Comparison of ENCODE assay signal across 8 cellular contexts in the genomic region with DNA sequence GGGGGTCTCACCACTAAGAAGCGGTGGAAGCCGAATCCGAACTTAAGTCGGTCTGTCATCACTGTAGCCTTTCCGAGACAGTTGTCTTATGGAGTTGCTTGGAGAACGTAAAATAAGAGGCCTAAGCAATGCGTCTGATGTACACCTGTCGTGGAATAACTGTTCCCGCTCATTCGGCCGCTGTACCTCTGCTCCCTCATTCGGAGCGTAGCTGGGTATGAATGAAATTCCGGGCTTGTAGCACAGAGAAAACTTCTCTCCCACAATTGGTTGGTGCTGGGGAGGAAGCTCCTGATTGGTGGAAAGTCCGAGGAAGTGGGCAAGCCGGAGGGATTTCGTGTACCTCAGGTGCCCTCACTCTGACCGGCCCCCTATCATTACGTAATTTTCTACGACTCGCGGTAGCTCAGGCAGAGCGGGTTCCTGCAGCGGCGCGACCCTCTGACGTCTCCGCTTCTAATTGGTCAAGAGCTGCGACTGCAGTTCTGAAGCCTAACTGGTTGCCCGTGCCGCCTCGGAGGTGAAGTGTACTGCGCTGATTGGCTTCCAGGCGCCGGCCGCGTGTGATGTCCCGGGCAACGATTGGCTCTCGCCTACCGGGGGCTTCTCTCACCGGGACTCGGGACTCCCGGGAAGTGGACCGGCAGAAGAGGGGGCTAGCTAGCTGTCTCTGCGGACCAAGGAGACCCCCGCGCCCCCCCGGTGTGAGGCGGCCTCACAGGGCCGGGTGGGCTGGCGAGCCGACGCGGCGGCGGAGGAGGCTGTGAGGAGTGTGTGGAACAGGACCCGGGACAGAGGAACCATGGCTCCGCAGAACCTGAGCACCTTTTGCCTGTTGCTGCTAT. TPM values are rescaled to one million over a fixed set of nuclear protein-coding genes. Genes with fewer than 3 reads are reported as not detected.
DNase-seq lines count a peak whose midpoint lies in the region; ATAC-seq, FAIRE-seq and TF ChIP-seq lines count a peak whose summit lies in the region.

A gene (plus strand): TSS at position 625 of the 845 bp plus-strand sequence. CDS start 178 bp downstream, at position 803.

- H3K9me3 ChIP-seq in ascending aorta (no peaks in the 10 kb centered on the region), right atrium auricular region (no peaks in the 10 kb centered on the region), psoas muscle (no peaks in the 10 kb centered on the region)

- H3K36me3 Mint-ChIP-seq in T-helper 2 cell treated with Interferon-gamma antibody and Interleukin-4, amounts not matched to agents 5 μg/mL and 100 μg/mL, for 36 hours (ENCODE audit: low read depth): peaks cover 30% of the 10 kb centered on the region

- H3K27me3 Mint-ChIP-seq in T-helper 2 cell treated with Interferon-gamma antibody and Interleukin-4, amounts not matched to agents 5 μg/mL and 100 μg/mL, for 36 hours (ENCODE audit: low read depth): no peaks in the 10 kb centered on the region

- H3K27ac ChIP-seq in ascending aorta (peak within 1 kb of the TSS; percentile 93 to 97), right atrium auricular region (peak within 1 kb of the TSS; percentile 95 to 96), psoas muscle (peak within 1 kb of the TSS; percentile 95)

- TF ChIP-seq CTCF in ascending aorta (IDR thresholded peaks at IDR 0.05) (no peak), right atrium auricular region (IDR thresholded peaks at IDR 0.05) (no peak), psoas muscle (IDR thresholded peaks at IDR 0.05) (no peak)

- H3K4me3 ChIP-seq in ascending aorta (peak within 1 kb of the TSS; percentile 98 to 99), right atrium auricular region (peak within 1 kb of the TSS; percentile 92 to 98), psoas muscle (peak within 1 kb of the TSS; percentile 87)

- peak within 1 kb of the TSS; percentile 99 for H3K4me3 Mint-ChIP-seq in T-helper 2 cell treated with Interferon-gamma antibody and Interleukin-4, amounts not matched to agents 5 μg/mL and 100 μg/mL, for 36 hours

- peaks cover 0 to 21% of the 10 kb centered on the region in 2 donors for H3K4me1 ChIP-seq in ascending aorta
- H3K4me1 ChIP-seq in right atrium auricular region: peaks cover 0 to 44% of the 10 kb centered on the region in 2 donors
- peaks cover 30% of the 10 kb centered on the region for H3K4me1 ChIP-seq in psoas muscle

- no peak for FAIRE-seq in urothelium cell line (lab: Jason Lieb, UNC)

- H3K4me1 Mint-ChIP-seq in T-helper 2 cell treated with Interferon-gamma antibody and Interleukin-4, amounts not matched to agents 5 μg/mL and 100 μg/mL, for 36 hours (ENCODE audit: low read depth): peaks cover 45% of the 10 kb centered on the region

- peaks cover 6 to 27% of the 10 kb centered on the region in 2 donors for H3K36me3 ChIP-seq in ascending aorta
- peaks cover 1% of the 10 kb centered on the region for H3K36me3 ChIP-seq in right atrium auricular region
- H3K36me3 ChIP-seq in psoas muscle (ENCODE audit: insufficient read depth in 1 of 2, low read depth in 1 of 2): peaks cover 0 to 34% of the 10 kb centered on the region in 2 donors

- ATAC-seq in GM18502 (IDR thresholded peaks at IDR 0.05; ENCODE audit: poor library complexity, unreplicated experiment): peak; percentile 88
- peak; percentile 89 for ATAC-seq in HG02970 (IDR thresholded peaks at IDR 0.05; ENCODE audit: low FRiP score, unreplicated experiment)
- peak; percentile 92 to 95 (median 94) for ATAC-seq in psoas muscle

- DNase-seq in NCI-H1930 (lab: John Stamatoyannopoulos, UW): peak; percentile 98 to 99
- peak; percentile 99 for DNase-seq in T-helper 2 cell treated with Interferon-gamma antibody and Interleukin-4, amounts not matched to agents 5 μg/mL and 100 μg/mL, for 36 hours (ENCODE audit: low spot score)
- DNase-seq in ascending aorta (ENCODE audit: low spot score in 2 of 2): peak; percentile 97 to 100
- DNase-seq in right atrium auricular region (ENCODE audit: low spot score): peak; percentile 100
- DNase-seq in psoas muscle: peak; percentile 99 to 100
- DNase-seq in urothelium cell line (ENCODE audit: low spot score): peak; percentile 97

- 0% methylated on average over 58 to 59 of the region's 59 CpGs for WGBS in psoas muscle, 3 donors

- H3K27me3 ChIP-seq in ascending aorta (no peaks in the 10 kb centered on the region), right atrium auricular region (no peaks in the 10 kb centered on the region), psoas muscle (ENCODE audit: insufficient read depth in 3 of 3, low read length in 2 of 3) (no peaks in the 10 kb centered on the region)

- peak within 1 kb of the TSS; percentile 100 for H3K27ac Mint-ChIP-seq in T-helper 2 cell treated with Interferon-gamma antibody and Interleukin-4, amounts not matched to agents 5 μg/mL and 100 μg/mL, for 36 hours

- intact Hi-C loops in ascending aorta (cut with DNase I) (loop anchor here (1.0 to 5.0 kb wide), 3 partner anchors 212 to 632 kb away; a partner anchor contains a TSS), psoas muscle (cut with DNase I) (loop anchor here in 1 of 2 donors (5.0 kb wide), 1 partner anchor 212 kb away; a partner anchor contains a TSS)

- H3K9me3 Mint-ChIP-seq in T-helper 2 cell treated with Interferon-gamma antibody and Interleukin-4, amounts not matched to agents 5 μg/mL and 100 μg/mL, for 36 hours: no peaks in the 10 kb centered on the region

RNA-seq across cellular contexts. Expression of the gene that starts here (rescaled TPM):
- total RNA-seq in ascending aorta (31.3 TPM), right atrium auricular region (10 to 100 TPM; 39.1 to 39.3 TPM), psoas muscle (10 to 100 TPM; 10.3 to 24.2 (median 17.4) TPM)
- 10 to 100 TPM; 35.4 to 49.2 (median 47.3) TPM for polyA plus RNA-seq in psoas muscle

Comparison
In these comparisons a context has a peak if more than half of its experiments do, and no peak if none do; other contexts are left out.
1. Peak in every context shown above with its lines: DNase-seq, ATAC-seq, H3K4me3 ChIP-seq and H3K27ac ChIP-seq.